Comparison of ENCODE assay signal across 38 cellular contexts in genomic region chr12:52755533-52755932, GRCh38. TPM values are rescaled to one million over a fixed set of nuclear protein-coding genes. Genes with fewer than 3 reads are reported as not detected.
"Had no signal": no experiment of that assay in that cellular context is flagged by ENCODE, and none has a peak within 500 bp of the region (broad histone marks: within the 10 kb centered on the region; RNA-seq: fewer than 3 reads in every experiment).

No MANE protein-coding gene starts in this region.

- H3K4me3 ChIP-seq: MG63 had no signal

- H3K9me3 ChIP-seq: MG63 had no signal

- DNase-seq: Karpas-422, Kasumi-1, MG63, MM.1S, MV-4-11, NCI-H1048, NCI-H1092, NCI-H1092 treated with DMSO at 0.1 percent for 48 hours, NCI-H1105, NCI-H1105 treated with DMSO at 0.1 percent for 48 hours, NCI-H1417, NCI-H1417 treated with DMSO at 0.1 percent for 48 hours, NCI-H1436, NCI-H1436 treated with DMSO at 0.1 percent for 48 hours, NCI-H146, NCI-H1694, NCI-H1694 treated with DMSO at 0.1 percent for 48 hours, NCI-H187, NCI-H187 treated with DMSO at 0.1 percent for 48 hours, NCI-H1930, NCI-H2029, NCI-H2029 treated with DMSO at 0.1 percent for 48 hours, NCI-H2081, NCI-H2081 treated with DMSO at 0.1 percent for 48 hours, NCI-H2107, NCI-H2171, NCI-H2171 treated with DMSO at 0.1 percent for 48 hours, NCI-H2227 treated with DMSO at 0.1 percent for 48 hours, NCI-H226, NCI-H345, NCI-H446, NCI-H446 treated with DMSO at 0.1 percent for 48 hours, NCI-H510A had no signal

- H3K36me3 ChIP-seq: MG63 had no signal

- H3K27ac ChIP-seq: KMS-11 had no signal

RNA-seq across cellular contexts. Expression of gene KRT76, which starts 21.6 kb away (rescaled TPM):
- total RNA-seq: LHCN-M2, M059J, MCF 10A, NCI-H460 had no signal

RNA-seq across cellular contexts. Expression of gene KRT3, which starts 40.4 kb away (rescaled TPM):
- total RNA-seq: LHCN-M2, M059J, MCF 10A, NCI-H460 had no signal

RNA-seq across cellular contexts. Expression of gene KRT77, which starts 52.2 kb away (rescaled TPM):
- total RNA-seq: LHCN-M2, M059J, MCF 10A, NCI-H460 had no signal

RNA-seq across cellular contexts. Expression of gene KRT4, which starts 58.4 kb away (rescaled TPM):
- total RNA-seq: LHCN-M2, M059J, MCF 10A, NCI-H460 had no signal
